Comparison of ENCODE assay signal across 14 cellular contexts in the genomic region with DNA sequence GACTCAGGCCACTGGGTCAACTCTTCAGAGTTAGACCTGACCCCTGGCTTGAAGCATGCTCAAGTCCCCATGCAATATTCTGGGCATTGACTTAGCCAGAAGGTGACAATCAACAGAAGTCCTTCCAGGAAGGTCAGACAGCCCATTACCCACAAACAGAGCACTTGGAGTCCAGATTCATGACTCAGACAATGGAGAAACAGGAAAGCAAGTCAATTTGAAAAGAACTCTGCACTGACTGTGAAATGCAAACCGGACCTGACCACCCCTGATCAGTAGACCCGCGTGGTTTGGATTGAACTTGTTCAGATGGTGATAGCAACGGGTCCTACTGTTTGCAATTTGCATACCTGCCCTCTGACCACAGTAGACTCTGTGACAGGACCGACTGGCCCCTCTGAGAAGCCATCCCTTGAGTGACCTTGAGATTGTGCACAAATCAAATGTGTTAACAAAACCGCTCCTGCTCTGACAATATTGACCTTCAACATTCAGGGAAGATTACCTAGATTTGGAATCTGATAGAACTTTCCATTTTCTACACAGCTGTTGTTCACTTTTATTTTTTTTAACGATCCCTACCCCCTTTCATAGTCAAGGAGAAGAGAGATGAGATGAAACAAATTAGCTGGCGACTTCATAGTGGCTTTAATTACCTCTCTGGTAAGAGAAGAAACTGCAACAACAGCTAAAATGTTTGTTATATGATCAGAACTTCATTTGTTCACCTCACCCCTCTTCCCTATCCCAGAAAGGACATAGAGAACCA.
DNase-seq lines count a peak whose midpoint lies in the region; ATAC-seq, FAIRE-seq and TF ChIP-seq lines count a peak whose summit lies in the region.
"Had no signal": no experiment of that assay in that cellular context is flagged by ENCODE, and none has a peak within 500 bp of the region (broad histone marks: within the 10 kb centered on the region; RNA-seq: fewer than 3 reads in every experiment).

No MANE protein-coding gene starts in this region.

- CTCF ChIA-PET in A549 (lab: Yijun Ruan, JAX), result interaction anchor here (0.6 to 3.3 kb wide), 5 partner anchors 9 to 1559 kb away, joined by 3 to 12 read pairs (median 4); no protein-coding TSS in a partner anchor

- no peaks in the 10 kb centered on the region for H3K9me3 Mint-ChIP-seq in nephron progenitor cell
- H3K9me3 Mint-ChIP-seq: T-helper 2 cell treated with Interferon-gamma antibody and Interleukin-4, amounts not matched to agents 5 μg/mL and 100 μg/mL, for 36 hours had no signal

- ATAC-seq in A549, result no peak
- no peak for ATAC-seq in HG03378 (IDR thresholded peaks at IDR 0.05; ENCODE audit: unreplicated experiment)
- ATAC-seq in HG02610 (IDR thresholded peaks at IDR 0.05; ENCODE audit: unreplicated experiment), result no peak

- H3K4me1 ChIP-seq in A549 (peaks cover 74% of the 10 kb centered on the region), esophagus muscularis mucosa (peaks cover 27 to 42% (median 41%) of the 10 kb centered on the region in 4 donors)

- no peak for FAIRE-seq in A549 (lab: Jason Lieb, UNC)

- H3K27me3 Mint-ChIP-seq in nephron progenitor cell (ENCODE audit: low read depth, poor library complexity), result no peaks in the 10 kb centered on the region

- H3K27ac ChIP-seq in A549 (peak overlapping the region; percentile 79 to 86), esophagus muscularis mucosa (replicated peaks in 1 of 4) (peak overlapping the region; percentile 14 to 53 (median 32))

- WGBS in A549 (ENCODE audit: missing lambda C conversion rate), result 69% methylated on average over 8 of the region's 8 CpGs
- 81% methylated on average over 8 of the region's 8 CpGs for WGBS in esophagus muscularis mucosa

- TF ChIP-seq CTCF in A549 (IDR thresholded peaks at IDR 0.05), result no peak
- no peak for TF ChIP-seq CTCF in esophagus muscularis mucosa (IDR thresholded peaks at IDR 0.05)
- TF ChIP-seq CTCF in nephron progenitor cell (IDR thresholded peaks at IDR 0.05), result no peak

- no peak overlapping the region; the same call in 2 of the 3 replicates for H3K4me3 ChIP-seq in A549
- no peak overlapping the region for H3K4me3 ChIP-seq in esophagus muscularis mucosa
- H3K4me3 ChIP-seq: ascending aorta, ovary had no signal

- H3K36me3 Mint-ChIP-seq in nephron progenitor cell (ENCODE audit: low read depth), result peaks cover 90% of the 10 kb centered on the region

- H3K9me3 ChIP-seq in A549, result no peaks in the 10 kb centered on the region
- H3K9me3 ChIP-seq in esophagus muscularis mucosa, result no peaks in the 10 kb centered on the region
- H3K9me3 ChIP-seq: ascending aorta, ovary had no signal

- H3K27ac Mint-ChIP-seq in nephron progenitor cell, result peak overlapping the region; percentile 96
- H3K27ac Mint-ChIP-seq: T-helper 2 cell treated with Interferon-gamma antibody and Interleukin-4, amounts not matched to agents 5 μg/mL and 100 μg/mL, for 36 hours had no signal

- peak overlapping the region; percentile 73 for H3K4me2 ChIP-seq in A549

- intact Hi-C loops in esophagus muscularis mucosa (cut with DNase I), result loop anchor here (5.0 kb wide), 1 partner anchor 42 kb away; no protein-coding TSS in a partner anchor

- H3K36me3 ChIP-seq in esophagus muscularis mucosa, result peaks cover 0 to 63% (median 28%) of the 10 kb centered on the region in 4 donors
- H3K36me3 ChIP-seq: ovary had no signal

- H3K4me1 Mint-ChIP-seq in nephron progenitor cell, result peaks cover 66% of the 10 kb centered on the region

- no peak overlapping the region for H3K4me3 Mint-ChIP-seq in nephron progenitor cell
- H3K4me3 Mint-ChIP-seq: T-helper 2 cell treated with Interferon-gamma antibody and Interleukin-4, amounts not matched to agents 5 μg/mL and 100 μg/mL, for 36 hours had no signal

- DNase-seq in A549 (ENCODE audit: low read depth in 1 of 2, low spot score in 1 of 2) (no peak), LHCN-M2 (ENCODE audit: low read depth) (peak; percentile 42), esophagus muscularis mucosa (ENCODE audit: extremely low spot score) (no peak), nephron progenitor cell (no peak)
- no peak for DNase-seq in activated CD4-positive, CD25-positive, alpha-beta regulatory T cell (lab: John Stamatoyannopoulos, UW)
- no peak for DNase-seq in activated effector memory CD4-positive, alpha-beta T cell treated with Interleukin-2 at 50 U/mL for 16 hours
- DNase-seq: NCI-H1436; NCI-H510A treated with DMSO at 0.1 percent for 48 hours; ovary; stimulated activated CD4-positive, alpha-beta T cell treated with anti-CD3 and anti-CD28 coated beads, Interleukin-1b, Interleukin-23, amount 100 ng/mL, for 48 hours had no signal

- TF ChIP-seq RAD21 in A549 (conservative IDR thresholded peaks at IDR 0.05 in 1 of 2, IDR thresholded peaks at IDR 0.05 in 1 of 2), result no peak

- POLR2A ChIA-PET in A549 (lab: Yijun Ruan, JAX), result interaction anchor here (0.5 to 0.8 kb wide), 3 partner anchors 65 to 1935 kb away, joined by 3 to 4 read pairs (median 3); no protein-coding TSS in a partner anchor

- no peak for TF ChIP-seq EP300 in A549 (IDR thresholded peaks at IDR 0.05)
- no peak for TF ChIP-seq EP300 in esophagus muscularis mucosa (IDR thresholded peaks at IDR 0.05)

- no peak for TF ChIP-seq POLR2A in A549 (IDR thresholded peaks at IDR 0.05; ENCODE audit: low read length)
- no peak for TF ChIP-seq POLR2A in esophagus muscularis mucosa (IDR thresholded peaks at IDR 0.05; ENCODE audit: low read depth)

- H3K27me3 ChIP-seq in esophagus muscularis mucosa, result no peaks in the 10 kb centered on the region
- H3K27me3 ChIP-seq: ascending aorta, ovary had no signal

TF ChIP-seq in A549, 52 proteins besides CTCF, POLR2A, EP300 and RAD21:
- peak; percentile 32 for TF ChIP-seq MAFK (IDR thresholded peaks at IDR 0.05; ENCODE audit: partially characterized antibody)
- TF ChIP-seq CBX2 (IDR thresholded peaks at IDR 0.05; ENCODE audit: borderline replicate concordance, low read depth), result no peak
- peak; percentile 23; the same call in 1 of the 2 replicates for TF ChIP-seq GATA3 (IDR thresholded peaks at IDR 0.05; ENCODE audit: borderline replicate concordance)
- TF ChIP-seq TP53 (CRISPR knock-in tag; IDR thresholded peaks at IDR 0.05), result no peak
- TF ChIP-seq HOXA7 (CRISPR knock-in tag; IDR thresholded peaks at IDR 0.05), result 0 out of 2 replicates have a peak, but pooled peaks have one; percentile 9
